9 cellular contexts compared by ENCODE assay signal in the genomic region with DNA sequence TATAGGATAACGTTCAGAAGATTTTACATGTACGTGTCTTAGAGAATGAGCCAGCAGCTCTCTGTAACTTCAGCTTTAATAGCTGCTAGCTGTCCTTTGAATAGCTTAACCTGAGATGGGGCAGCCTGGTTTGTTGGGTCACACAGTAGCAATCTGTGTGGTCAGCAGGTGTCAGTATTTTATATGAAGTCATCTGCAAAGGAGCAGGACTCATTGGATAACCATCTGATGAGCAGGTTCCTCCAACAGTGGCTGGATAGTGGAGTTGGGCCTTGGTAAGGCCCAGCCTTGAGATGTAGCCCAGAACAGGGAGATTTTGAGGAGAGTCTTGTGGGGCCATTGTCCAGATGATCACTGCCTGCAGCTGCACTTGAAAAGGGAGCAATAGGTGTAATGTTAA. TPM values are rescaled to one million over a fixed set of nuclear protein-coding genes. Genes with fewer than 3 reads are reported as not detected.
DNase-seq lines count a peak whose midpoint lies in the region; TF ChIP-seq lines count a peak whose summit lies in the region.
"Had no signal": no experiment of that assay in that cellular context is flagged by ENCODE, and none has a peak within 500 bp of the region (broad histone marks: within the 10 kb centered on the region; RNA-seq: fewer than 3 reads in every experiment).

No MANE protein-coding gene starts in this region.

- CTCF ChIA-PET in OCI-LY7 (lab: Charles Lee; ENCODE audit: unreplicated experiment): no interaction called here

- H3K9me3 ChIP-seq in OCI-LY7 (ENCODE audit: low read length) (no peaks in the 10 kb centered on the region), smooth muscle cell (replicated peaks; ENCODE audit: low read depth) (no peaks in the 10 kb centered on the region)

- H3K36me3 Mint-ChIP-seq in nephron progenitor cell (ENCODE audit: low read depth): no peaks in the 10 kb centered on the region

- 95% methylated on average over 2 of the region's 2 CpGs for WGBS in smooth muscle cell (ENCODE audit: low lambda C conversion rate)

- H3K27ac ChIP-seq in OCI-LY7 (ENCODE audit: low read depth, low read length, poor library complexity, severe bottlenecking): no peak overlapping the region
- no peak overlapping the region for H3K27ac ChIP-seq in smooth muscle cell (ENCODE audit: low read depth)

- H2AFZ ChIP-seq in OCI-LY7 (ENCODE audit: low read length): no peak overlapping the region
- no peak overlapping the region for H2AFZ ChIP-seq in smooth muscle cell (ENCODE audit: low read depth)

- no peak overlapping the region for H3K9ac ChIP-seq in smooth muscle cell (ENCODE audit: low read depth)

- no peaks in the 10 kb centered on the region for H3F3A ChIP-seq in smooth muscle cell (ENCODE audit: low read depth)

- peaks cover 17% of the 10 kb centered on the region for H3K27me3 Mint-ChIP-seq in nephron progenitor cell (ENCODE audit: low read depth, poor library complexity)

- H3K9me2 ChIP-seq in OCI-LY7 (ENCODE audit: insufficient read depth, low read length): no peaks in the 10 kb centered on the region

- H3K4me1 ChIP-seq in OCI-LY7 (ENCODE audit: insufficient read depth, low read length, poor library complexity, severe bottlenecking): no peaks in the 10 kb centered on the region
- no peaks in the 10 kb centered on the region for H3K4me1 ChIP-seq in smooth muscle cell (ENCODE audit: low read depth)

- no peaks in the 10 kb centered on the region for H3K27me3 ChIP-seq in smooth muscle cell (ENCODE audit: low read depth)

- H3K4me3 ChIP-seq in OCI-LY7 (ENCODE audit: low read depth, low read length, poor library complexity, severe bottlenecking): no peak overlapping the region
- H3K4me3 ChIP-seq in smooth muscle cell: no peak overlapping the region

- DNase-seq in DMS53 treated with DMSO at 0.1 percent for 48 hours (lab: John Stamatoyannopoulos, UW; ENCODE audit: unreplicated experiment) (peak; percentile 57), OCI-LY7 (ENCODE audit: low spot score) (no peak), iris pigment epithelial cell (ENCODE audit: low read depth) (peak; percentile 15), nephron progenitor cell (no peak), smooth muscle cell (lab: John Stamatoyannopoulos, UW; ENCODE audit: unreplicated experiment) (no peak)
- no peak for DNase-seq in central memory CD4-positive, alpha-beta T cell
- DNase-seq: activated B cell treated with CpG ODN at 0.5 μM for 24 hours, NCI-H2227 treated with DMSO at 0.1 percent for 48 hours, retina had no signal

- intact Hi-C loops in OCI-LY7 (cut with micrococcal nuclease; ENCODE audit: unreplicated experiment): no loop called here

- no peaks in the 10 kb centered on the region for H3K9me3 Mint-ChIP-seq in nephron progenitor cell
- H3K9me3 Mint-ChIP-seq: activated B cell treated with CpG ODN at 0.5 μM for 24 hours had no signal

- H3K79me2 ChIP-seq in OCI-LY7 (ENCODE audit: insufficient read depth, low read depth, low read length) (no peaks in the 10 kb centered on the region), smooth muscle cell (ENCODE audit: low read depth) (no peaks in the 10 kb centered on the region)

- H3K4me2 ChIP-seq in OCI-LY7 (ENCODE audit: low read length) (no peak overlapping the region), smooth muscle cell (no peak overlapping the region)

- H4K20me1 ChIP-seq in OCI-LY7 (ENCODE audit: insufficient read depth, low read length): no peaks in the 10 kb centered on the region
- no peaks in the 10 kb centered on the region for H4K20me1 ChIP-seq in smooth muscle cell (ENCODE audit: low read depth)

- no peak overlapping the region for H3K27ac Mint-ChIP-seq in nephron progenitor cell
- H3K27ac Mint-ChIP-seq: activated B cell treated with CpG ODN at 0.5 μM for 24 hours had no signal

- no peak overlapping the region for H3K4me3 Mint-ChIP-seq in nephron progenitor cell
- H3K4me3 Mint-ChIP-seq: activated B cell treated with CpG ODN at 0.5 μM for 24 hours had no signal

- no TSS peak for BruUV-seq in OCI-LY7 (replicated peaks; lab: Mats Ljungman, UMichigan)

- H3K36me3 ChIP-seq in OCI-LY7 (ENCODE audit: insufficient read depth, low read length) (no peaks in the 10 kb centered on the region), smooth muscle cell (ENCODE audit: low read depth) (no peaks in the 10 kb centered on the region)

- peaks cover 7% of the 10 kb centered on the region for H3K4me1 Mint-ChIP-seq in nephron progenitor cell
- H3K4me1 Mint-ChIP-seq: activated B cell treated with CpG ODN at 0.5 μM for 24 hours had no signal

- POLR2A ChIA-PET in OCI-LY7 (lab: Charles Lee): interaction anchor here (0.6 kb wide), 1 partner anchor 653 kb away, joined by 5 read pairs; no protein-coding TSS in a partner anchor

- TF ChIP-seq CTCF in OCI-LY7 (conservative IDR thresholded peaks at IDR 0.05; ENCODE audit: low read length) (peak; percentile 21; the same call in 1 of the 2 replicates), nephron progenitor cell (IDR thresholded peaks at IDR 0.05) (no peak), smooth muscle cell (IDR thresholded peaks at IDR 0.05; ENCODE audit: borderline replicate concordance, insufficient read depth, poor library complexity, severe bottlenecking) (no peak)

RNA-seq across cellular contexts. Expression of gene GSTM5, which starts 6.4 kb away (rescaled TPM):
- not detected in 2 replicates for total RNA-seq in OCI-LY7 (2014; rRNA removed; shearing (Covaris generic))
- total RNA-seq in OCI-LY7 (2022) (not detected in 2 replicates), smooth muscle cell (not detected in 2 replicates)
- 0.17 and 0.87 TPM in 2 replicates for polyA plus RNA-seq in smooth muscle cell

RNA-seq across cellular contexts. Expression of gene GSTM3, which starts 22.3 kb away (rescaled TPM):
- not detected in 2 replicates for total RNA-seq in OCI-LY7 (2014; rRNA removed; shearing (Covaris generic))
- not detected in 2 replicates for total RNA-seq in OCI-LY7 (2022)
- total RNA-seq in smooth muscle cell: 117 and 153 TPM in 2 replicates
- 211 and 218 TPM in 2 replicates for polyA plus RNA-seq in smooth muscle cell

RNA-seq across cellular contexts. Expression of gene GSTM1, which starts 30.9 kb away (rescaled TPM):
- total RNA-seq in OCI-LY7 (2014; rRNA removed; shearing (Covaris generic)): not detected in 2 replicates
- total RNA-seq in OCI-LY7 (2022): not detected in 2 replicates
- total RNA-seq in smooth muscle cell: 15.9 and 20.9 TPM in 2 replicates
- 31.4 and 46.3 TPM in 2 replicates for polyA plus RNA-seq in smooth muscle cell

RNA-seq across cellular contexts. Expression of gene EPS8L3, which starts 45.2 kb away (rescaled TPM):
- not detected in 2 replicates for total RNA-seq in OCI-LY7 (2014; rRNA removed; shearing (Covaris generic))
- total RNA-seq in OCI-LY7 (2022) (not detected in 2 replicates), smooth muscle cell (not detected in 2 replicates)
- polyA plus RNA-seq in smooth muscle cell: not detected in 2 replicates
- total RNA-seq: activated B cell treated with CpG ODN at 0.5 μM for 24 hours had no signal

RNA-seq across cellular contexts. Expression of gene GSTM2, which starts 50.6 kb away (rescaled TPM):
- total RNA-seq in OCI-LY7 (2014; rRNA removed; shearing (Covaris generic)): 0.38 and 1.4 TPM in 2 replicates
- total RNA-seq in OCI-LY7 (2022): 0.76 and 0.89 TPM in 2 replicates
- total RNA-seq in smooth muscle cell: 29.2 and 30.3 TPM in 2 replicates
- 41.2 and 43.8 TPM in 2 replicates for polyA plus RNA-seq in smooth muscle cell

Comparison
In these comparisons a context has a peak if more than half of its experiments do, and no peak if none do; other contexts are left out.
1. DNase-seq: peak in DMS53 treated with DMSO at 0.1 percent for 48 hours (single experiment) and iris pigment epithelial cell (single experiment); none in OCI-LY7 (single experiment), nephron progenitor cell (single experiment), central memory CD4-positive, alpha-beta T cell (single experiment) and smooth muscle cell (single experiment).
2. RNA of gene GSTM3, which starts 22.3 kb away (total RNA-seq): 117 to 153 TPM in smooth muscle cell; not detected in OCI-LY7; every median in the first group is over 100 times any median in the second.
3. RNA of gene GSTM1, which starts 30.9 kb away (total RNA-seq): 15.9 to 20.9 TPM in smooth muscle cell; not detected in OCI-LY7; every median in the first group is over 10 times any median in the second.